15 cellular contexts compared by ENCODE assay signal in genomic region chr3:40546811-40547210, GRCh38. TPM values are rescaled to one million over a fixed set of nuclear protein-coding genes. Genes with fewer than 3 reads are reported as not detected.
A peak's percentile ranks its signal among the peaks of the same experiment; 100 is the strongest.
DNase-seq lines count a peak whose midpoint lies in the region; ATAC-seq and TF ChIP-seq lines count a peak whose summit lies in the region.
"Had no signal": no experiment of that assay in that cellular context is flagged by ENCODE, and none has a peak within 500 bp of the region (broad histone marks: within the 10 kb centered on the region; RNA-seq: fewer than 3 reads in every experiment).

No MANE protein-coding gene starts in this region.

- CTCF ChIA-PET in PC-9 (lab: Charles Lee) = no interaction called here

- H3K4me1 Mint-ChIP-seq in chondrocyte (ENCODE audit: low read depth) = peaks cover 13% of the 10 kb centered on the region

- no peaks in the 10 kb centered on the region for H3K79me2 ChIP-seq in PC-9 (ENCODE audit: low read depth)

- TF ChIP-seq CTCF in chondrocyte (IDR thresholded peaks at IDR 0.05) (no peak), mucosa of descending colon (IDR thresholded peaks at IDR 0.05) (no peak), PC-9 (conservative IDR thresholded peaks at IDR 0.05) (no peak)

- H3K27me3 Mint-ChIP-seq in chondrocyte (ENCODE audit: low read depth) = no peaks in the 10 kb centered on the region

- DNase-seq in EH (ENCODE audit: low read depth) (peak; percentile 55), LHCN-M2 (ENCODE audit: low read depth) (peak; percentile 86), chondrocyte (ENCODE audit: low spot score) (no peak), mucosa of descending colon (no peak), T-helper 9 cell (no peak), activated gamma-delta T cell (lab: John Stamatoyannopoulos, UW) (no peak), PC-9 (no peak), NCI-H446 treated with DMSO at 0.1 percent for 48 hours (lab: John Stamatoyannopoulos, UW) (no peak)
- DNase-seq: activated T-cell treated with anti-CD3 and anti-CD28 coated beads, Interleukin-2, amount 50 U/mL, for 48 hours; CD8-positive, alpha-beta T cell; central memory CD4-positive, alpha-beta T cell; NCI-H1048; NCI-H510A had no signal

- intact Hi-C loops in mucosa of descending colon (cut with DNase I, micrococcal nuclease) (no loop called here), PC-9 (cut with micrococcal nuclease; ENCODE audit: unreplicated experiment) (no loop called here)

- H3K4me3 ChIP-seq in mucosa of descending colon = no peak overlapping the region
- no peak overlapping the region for H3K4me3 ChIP-seq in PC-9
- H3K4me3 ChIP-seq: SJCRH30, vagina had no signal

- no peak overlapping the region for H3K27ac ChIP-seq in PC-9
- H3K27ac ChIP-seq: SJCRH30, vagina had no signal

- H3K27me3 ChIP-seq in PC-9 (ENCODE audit: insufficient read depth, low read depth) = no peaks in the 10 kb centered on the region
- H3K27me3 ChIP-seq: SJCRH30, vagina had no signal

- no peak overlapping the region for H2AFZ ChIP-seq in PC-9

- no TSS peak for BruUV-seq in PC-9 (replicated peaks; lab: Mats Ljungman, UMichigan)

- no peak overlapping the region for H3K4me3 Mint-ChIP-seq in chondrocyte (ENCODE audit: unreplicated experiment)
- H3K4me3 Mint-ChIP-seq: CD8-positive, alpha-beta T cell had no signal

- ATAC-seq in mucosa of descending colon = peak; percentile 25
- ATAC-seq: CD8-positive, alpha-beta T cell had no signal

- peaks cover 1% of the 10 kb centered on the region for H3K36me3 Mint-ChIP-seq in chondrocyte (ENCODE audit: low read depth)
- H3K36me3 Mint-ChIP-seq: CD8-positive, alpha-beta T cell had no signal

- peak overlapping the region; percentile 1 for H3K27ac Mint-ChIP-seq in chondrocyte (ENCODE audit: unreplicated experiment)
- H3K27ac Mint-ChIP-seq: CD8-positive, alpha-beta T cell had no signal

- no peaks in the 10 kb centered on the region for H3F3A ChIP-seq in PC-9 (ENCODE audit: insufficient read depth, low read depth)

- no peaks in the 10 kb centered on the region for H3K36me3 ChIP-seq in mucosa of descending colon (ENCODE audit: low read depth)
- no peaks in the 10 kb centered on the region for H3K36me3 ChIP-seq in PC-9 (ENCODE audit: low read depth)
- H3K36me3 ChIP-seq: SJCRH30, vagina had no signal

- POLR2A ChIA-PET in PC-9 (lab: Charles Lee; ENCODE audit: unreplicated experiment) = no interaction called here

- H3K4me1 ChIP-seq in mucosa of descending colon (ENCODE audit: low read depth) = no peaks in the 10 kb centered on the region
- no peaks in the 10 kb centered on the region for H3K4me1 ChIP-seq in PC-9 (replicated peaks; ENCODE audit: insufficient read depth)
- H3K4me1 ChIP-seq: SJCRH30, vagina had no signal

- H3K9me2 ChIP-seq in PC-9 (ENCODE audit: insufficient read depth) = no peaks in the 10 kb centered on the region

- H3K4me2 ChIP-seq in PC-9 = no peak overlapping the region

- peaks cover 10% of the 10 kb centered on the region for H3K9me3 Mint-ChIP-seq in chondrocyte (ENCODE audit: low read depth)
- H3K9me3 Mint-ChIP-seq: CD8-positive, alpha-beta T cell had no signal

- no peaks in the 10 kb centered on the region for H4K20me1 ChIP-seq in PC-9 (ENCODE audit: insufficient read depth)

- no peaks in the 10 kb centered on the region for H3K9me3 ChIP-seq in mucosa of descending colon
- no peaks in the 10 kb centered on the region; the same call in 1 of the 2 replicates for H3K9me3 ChIP-seq in PC-9 (ENCODE audit: insufficient read depth, low read depth)
- H3K9me3 ChIP-seq: SJCRH30, vagina had no signal

RNA-seq across cellular contexts. Expression of gene ZNF621, which starts 22.1 kb away (rescaled TPM):
- total RNA-seq in LHCN-M2 (2014; rRNA removed) (10.6 and 14.5 TPM in 2 replicates), chondrocyte (25.3 to 27.0 TPM (median 26.0 TPM) in 3 replicates), mucosa of descending colon (10 to 100 TPM; 16.6 to 21.9 (median 18.6) TPM), PC-9 (2021) (21.1 and 26.2 TPM in 2 replicates)
- 7.0 TPM for polyA plus RNA-seq in LHCN-M2 (2012)

RNA-seq across cellular contexts. Expression of gene ZNF620, which starts 41.0 kb away (rescaled TPM):
- 0.23 and 0.64 TPM in 2 replicates for total RNA-seq in LHCN-M2 (2014; rRNA removed)
- polyA plus RNA-seq in LHCN-M2 (2012) = 0.33 TPM
- 1.1 to 2.3 TPM (median 2.0 TPM) in 3 replicates for total RNA-seq in chondrocyte
- 1 to 10 TPM; 4.0 to 7.0 (median 6.4) TPM for total RNA-seq in mucosa of descending colon
- total RNA-seq in PC-9 (2021) = 4.1 and 4.7 TPM in 2 replicates

Comparison
In these comparisons a context has a peak if more than half of its experiments do, and no peak if none do; other contexts are left out.
1. DNase-seq: peak in EH (single experiment) and LHCN-M2 (single experiment); none in chondrocyte (single experiment), mucosa of descending colon (0 of 3), T-helper 9 cell (single experiment), activated gamma-delta T cell (single experiment), PC-9 (0 of 2) and NCI-H446 treated with DMSO at 0.1 percent for 48 hours (single experiment).